ENCODE assay signal across 10 cellular contexts in genomic region chr9:109477269-109478203, GRCh38. TPM values are rescaled to one million over a fixed set of nuclear protein-coding genes. Genes with fewer than 3 reads are reported as not detected.
DNase-seq lines count a peak whose midpoint lies in the region; ATAC-seq lines count a peak whose summit lies in the region.
"Had no signal": no experiment of that assay in that cellular context is flagged by ENCODE, and none has a peak within 500 bp of the region (broad histone marks: within the 10 kb centered on the region; RNA-seq: fewer than 3 reads in every experiment).

No MANE protein-coding gene starts in this region.

- no peaks in the 10 kb centered on the region for H3K9me3 Mint-ChIP-seq in activated CD8-positive, alpha-beta T cell treated with anti-CD3 and anti-CD28 coated beads, Interleukin-2, amount 10 ng/mL, durations not matched to agents 7 days and 5 days (ENCODE audit: insufficient read depth)

- CTCF ChIA-PET in activated CD8-positive, alpha-beta T cell treated with anti-CD3 and anti-CD28 coated beads, Interleukin-2, amount 10 ng/mL, durations not matched to agents 7 days and 5 days (lab: Charles Lee) = interaction anchor here (1.6 kb wide), 1 partner anchor 8 kb away, joined by 5 read pairs; no protein-coding TSS in a partner anchor

- peaks cover 26% of the 10 kb centered on the region for H3K27me3 Mint-ChIP-seq in activated CD8-positive, alpha-beta T cell treated with anti-CD3 and anti-CD28 coated beads, Interleukin-2, amount 10 ng/mL, durations not matched to agents 7 days and 5 days (ENCODE audit: low read depth)

- H3K36me3 ChIP-seq in urinary bladder (ENCODE audit: insufficient read depth) = no peaks in the 10 kb centered on the region

- peak overlapping the region; percentile 60 for H3K27ac ChIP-seq in urinary bladder (ENCODE audit: low read depth)
- H3K27ac ChIP-seq: SK-N-MC had no signal

- 64% methylated on average over 13 of the region's 13 CpGs for WGBS in urinary bladder

- H3K4me3 Mint-ChIP-seq in activated CD8-positive, alpha-beta T cell treated with anti-CD3 and anti-CD28 coated beads, Interleukin-2, amount 10 ng/mL, durations not matched to agents 7 days and 5 days = no peak overlapping the region

- peak; percentile 96 for ATAC-seq in GM21619 (IDR thresholded peaks at IDR 0.05; ENCODE audit: unreplicated experiment)
- ATAC-seq in activated CD8-positive, alpha-beta T cell treated with anti-CD3 and anti-CD28 coated beads, Interleukin-2, amount 10 ng/mL, durations not matched to agents 7 days and 5 days = no peak

- POLR2A ChIA-PET in activated CD8-positive, alpha-beta T cell treated with anti-CD3 and anti-CD28 coated beads, Interleukin-2, amount 10 ng/mL, durations not matched to agents 7 days and 5 days (lab: Charles Lee) = no interaction called here

- DNase-seq in DMS153 (lab: John Stamatoyannopoulos, UW) (peak; percentile 26), NCI-H187 treated with DMSO at 0.1 percent for 48 hours (lab: John Stamatoyannopoulos, UW) (peak; percentile 31), glomerular visceral epithelial cell (ENCODE audit: extremely low spot score) (peak; percentile 97), activated T-cell treated with anti-CD3 and anti-CD28 coated beads for 4 hours (no peak)
- DNase-seq in activated CD8-positive, alpha-beta T cell treated with anti-CD3 and anti-CD28 coated beads, Interleukin-2, amount 10 ng/mL, durations not matched to agents 7 days and 5 days = no peak
- no peak for DNase-seq in stimulated activated naive CD4-positive, alpha-beta T cell treated with Interleukin-2 at 50 U/mL for 16 hours (lab: John Stamatoyannopoulos, UW)
- DNase-seq: DND-41 had no signal

- H3K27ac Mint-ChIP-seq in activated CD8-positive, alpha-beta T cell treated with anti-CD3 and anti-CD28 coated beads, Interleukin-2, amount 10 ng/mL, durations not matched to agents 7 days and 5 days = no peak overlapping the region

- H3K4me1 Mint-ChIP-seq in activated CD8-positive, alpha-beta T cell treated with anti-CD3 and anti-CD28 coated beads, Interleukin-2, amount 10 ng/mL, durations not matched to agents 7 days and 5 days (ENCODE audit: low read depth) = no peaks in the 10 kb centered on the region

- H3K36me3 Mint-ChIP-seq in activated CD8-positive, alpha-beta T cell treated with anti-CD3 and anti-CD28 coated beads, Interleukin-2, amount 10 ng/mL, durations not matched to agents 7 days and 5 days (ENCODE audit: low read depth) = no peaks in the 10 kb centered on the region

- no peak overlapping the region for H3K4me3 ChIP-seq in urinary bladder (ENCODE audit: low read depth, low read length)
- H3K4me3 ChIP-seq: SK-N-MC had no signal

- no peaks in the 10 kb centered on the region for H3K4me1 ChIP-seq in urinary bladder (ENCODE audit: insufficient read depth)

RNA-seq across cellular contexts. Expression of gene PTPN3, which starts 20.6 kb away (rescaled TPM):
- 4.2 TPM for total RNA-seq in urinary bladder
- polyA plus RNA-seq in urinary bladder = 1.9 TPM
- under 1 TPM in 1 of 2 experiments, not detected in 1; 0.03 TPM for total RNA-seq in activated CD8-positive, alpha-beta T cell treated with anti-CD3 and anti-CD28 coated beads, Interleukin-2, amount 10 ng/mL, durations not matched to agents 7 days and 5 days

Comparison
In these comparisons a context has a peak if more than half of its experiments do, and no peak if none do; other contexts are left out.
1. DNase-seq: peak in DMS153 (single experiment), NCI-H187 treated with DMSO at 0.1 percent for 48 hours (single experiment) and glomerular visceral epithelial cell (single experiment); none in activated T-cell treated with anti-CD3 and anti-CD28 coated beads for 4 hours (single experiment), activated CD8-positive, alpha-beta T cell treated with anti-CD3 and anti-CD28 coated beads, Interleukin-2, amount 10 ng/mL, durations not matched to agents 7 days and 5 days (single experiment) and stimulated activated naive CD4-positive, alpha-beta T cell treated with Interleukin-2 at 50 U/mL for 16 hours (single experiment).